In genomic region chr5:36908544-36909260, GRCh38 we compare ENCODE assay signal across 1 cellular context.
TF ChIP-seq lines count a peak whose summit lies in the region.

No MANE protein-coding gene starts in this region.

TF ChIP-seq in SK-N-SH, 30 proteins besides CTCF, POLR2A, EP300 and RAD21 (continued from another document):
- TF ChIP-seq TEAD4 (IDR thresholded peaks at IDR 0.05; ENCODE audit: borderline replicate concordance, insufficient read depth) (no peak), RCOR1 (IDR thresholded peaks at IDR 0.05; ENCODE audit: low read length) (no peak), FOSL2 (IDR thresholded peaks at IDR 0.05; ENCODE audit: borderline replicate concordance, low read depth) (no peak)
